13 cellular contexts compared by ENCODE assay signal in genomic region chr1:198153103-198153502, GRCh38. TPM values are rescaled to one million over a fixed set of nuclear protein-coding genes. Genes with fewer than 3 reads are reported as not detected.
DNase-seq lines count a peak whose midpoint lies in the region; ATAC-seq and TF ChIP-seq lines count a peak whose summit lies in the region.
"Had no signal": no experiment of that assay in that cellular context is flagged by ENCODE, and none has a peak within 500 bp of the region (broad histone marks: within the 10 kb centered on the region; RNA-seq: fewer than 3 reads in every experiment).

No MANE protein-coding gene starts in this region.

- no peaks in the 10 kb centered on the region for H3K27me3 Mint-ChIP-seq in effector memory CD8-positive, alpha-beta T cell
- H3K27me3 Mint-ChIP-seq: activated naive CD8-positive, alpha-beta T cell; memory B cell had no signal

- no peak overlapping the region for H3K4me3 Mint-ChIP-seq in effector memory CD8-positive, alpha-beta T cell
- H3K4me3 Mint-ChIP-seq: activated naive CD8-positive, alpha-beta T cell; memory B cell had no signal

- peaks cover 23% of the 10 kb centered on the region for H3K36me3 Mint-ChIP-seq in effector memory CD8-positive, alpha-beta T cell (ENCODE audit: insufficient read depth)
- H3K36me3 Mint-ChIP-seq: memory B cell had no signal

- no peaks in the 10 kb centered on the region for H3K9me3 Mint-ChIP-seq in effector memory CD8-positive, alpha-beta T cell
- H3K9me3 Mint-ChIP-seq: memory B cell had no signal

- peaks cover 11 to 24% of the 10 kb centered on the region in 2 donors for H3K4me1 Mint-ChIP-seq in effector memory CD8-positive, alpha-beta T cell (ENCODE audit: low read depth in 2 of 2)

- H3K27ac Mint-ChIP-seq in effector memory CD8-positive, alpha-beta T cell: no peak overlapping the region
- H3K27ac Mint-ChIP-seq: activated naive CD8-positive, alpha-beta T cell; memory B cell had no signal

- ATAC-seq in HG03439 (IDR thresholded peaks at IDR 0.05; ENCODE audit: unreplicated experiment): no peak
- ATAC-seq in effector memory CD8-positive, alpha-beta T cell (replicated peaks): no peak

- DNase-seq in ELR (ENCODE audit: low read depth) (peak; percentile 23), NCI-H2196 (lab: John Stamatoyannopoulos, UW; ENCODE audit: unreplicated experiment) (peak; percentile 48), choroid plexus epithelial cell (ENCODE audit: low read depth) (peak; percentile 84), medulla oblongata (ENCODE audit: extremely low spot score) (peak; percentile 39), DMS53 treated with DMSO at 0.1 percent for 48 hours (lab: John Stamatoyannopoulos, UW; ENCODE audit: unreplicated experiment) (no peak), ureter (ENCODE audit: low spot score) (no peak)
- DNase-seq in effector memory CD8-positive, alpha-beta T cell: no peak
- DNase-seq: dorsolateral prefrontal cortex; stimulated activated naive CD4-positive, alpha-beta T cell had no signal

- TF ChIP-seq CTCF in choroid plexus epithelial cell (conservative IDR thresholded peaks at IDR 0.05; ENCODE audit: low read depth, low read length): no peak

- no peak overlapping the region for H3K4me3 ChIP-seq in choroid plexus epithelial cell (ENCODE audit: low read depth, low read length)
- H3K4me3 ChIP-seq: dorsolateral prefrontal cortex, ovary had no signal

RNA-seq across cellular contexts. Expression of gene NEK7, which starts 3.7 kb away (rescaled TPM):
- total RNA-seq in ureter: 54.1 TPM

Comparison
In these comparisons a context has a peak if more than half of its experiments do, and no peak if none do; other contexts are left out.
1. DNase-seq: peak in ELR (single experiment), NCI-H2196 (single experiment), choroid plexus epithelial cell (single experiment) and medulla oblongata (single experiment); none in DMS53 treated with DMSO at 0.1 percent for 48 hours (single experiment), effector memory CD8-positive, alpha-beta T cell (0 of 3) and ureter (single experiment).